Comparison of ENCODE assay signal across 11 cellular contexts in the genomic region with DNA sequence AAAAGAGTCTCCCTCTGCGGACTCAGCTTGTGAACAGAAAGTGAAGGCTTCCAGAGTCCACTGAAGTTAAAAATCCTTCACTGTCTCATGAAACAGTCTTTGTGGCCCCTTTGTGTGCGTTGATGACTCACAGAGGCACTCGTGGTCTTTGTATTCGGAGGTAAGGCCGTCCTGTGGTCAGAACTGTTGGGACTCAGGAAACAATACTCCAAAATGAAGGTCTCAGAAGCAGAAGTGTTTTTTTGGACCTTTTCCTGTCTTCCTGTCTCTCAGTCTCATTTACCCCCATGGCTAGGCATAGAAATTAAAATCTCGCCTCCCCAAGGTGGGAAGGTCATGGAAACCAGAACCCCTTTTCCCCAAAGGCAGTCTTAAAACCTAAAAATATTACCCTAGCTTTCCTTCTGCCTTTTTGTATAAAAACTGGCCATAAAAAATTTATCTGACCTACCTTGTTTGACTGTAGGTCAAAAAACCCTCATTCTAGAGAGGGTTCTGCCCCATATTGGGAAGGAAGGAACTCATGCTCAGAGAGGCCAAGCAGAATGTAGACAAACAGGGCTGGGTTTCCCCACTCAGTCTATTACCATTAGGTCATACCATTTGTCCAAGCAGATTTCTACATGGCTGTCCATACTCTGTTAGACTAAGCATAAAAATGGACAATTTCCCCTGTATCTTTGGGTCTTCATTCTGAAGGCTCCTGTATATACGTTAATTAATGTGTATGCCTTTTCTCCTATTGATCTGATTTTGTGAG. TPM values are rescaled to one million over a fixed set of nuclear protein-coding genes. Genes with fewer than 3 reads are reported as not detected.
A peak's percentile ranks its signal among the peaks of the same experiment; 100 is the strongest.
DNase-seq lines count a peak whose midpoint lies in the region; ATAC-seq and TF ChIP-seq lines count a peak whose summit lies in the region.
"Had no signal": no experiment of that assay in that cellular context is flagged by ENCODE, and none has a peak within 500 bp of the region (broad histone marks: within the 10 kb centered on the region; RNA-seq: fewer than 3 reads in every experiment).

No MANE protein-coding gene starts in this region.

- in situ Hi-C loops in SK-MEL-5 (cut with HindIII; ENCODE audit: low pct_unique_long_range_greater_than_20kb, low sequenced_read_pairs) = no loop called here
- in situ Hi-C loops in brain microvascular endothelial cell (cut with HindIII; ENCODE audit: low pct_ligation_motif_present, low sequenced_read_pairs) = no loop called here

- no peaks in the 10 kb centered on the region for H3K36me3 ChIP-seq in DND-41 (ENCODE audit: insufficient read depth, low read length)
- H3K36me3 ChIP-seq in brain microvascular endothelial cell (replicated peaks) = no peaks in the 10 kb centered on the region
- H3K36me3 ChIP-seq in SJCRH30 = no peaks in the 10 kb centered on the region
- H3K36me3 ChIP-seq in suprapubic skin = no peaks in the 10 kb centered on the region

- no peak for TF ChIP-seq EP300 in suprapubic skin (IDR thresholded peaks at IDR 0.05)

- H3K27ac ChIP-seq in DND-41 (ENCODE audit: low read length) (no peak overlapping the region), brain microvascular endothelial cell (no peak overlapping the region), SJCRH30 (no peak overlapping the region), suprapubic skin (no peak overlapping the region)
- H3K27ac ChIP-seq: body of pancreas, C4-2B, epithelial cell of prostate had no signal

- 72% methylated on average over 7 of the region's 7 CpGs for WGBS in suprapubic skin

- no peaks in the 10 kb centered on the region for H3K79me2 ChIP-seq in DND-41 (ENCODE audit: insufficient read depth, low read length)

- no peak overlapping the region for H2AFZ ChIP-seq in DND-41 (ENCODE audit: low read depth, low read length)

- H3K27me3 ChIP-seq in DND-41 (ENCODE audit: insufficient read depth, low read length, poor library complexity) (peaks cover 9% of the 10 kb centered on the region), brain microvascular endothelial cell (replicated peaks) (peaks cover 22% of the 10 kb centered on the region), SJCRH30 (peaks cover 6% of the 10 kb centered on the region; the same call in 1 of the 2 replicates), suprapubic skin (no peaks in the 10 kb centered on the region)
- H3K27me3 ChIP-seq: body of pancreas had no signal

- no peaks in the 10 kb centered on the region for H4K20me1 ChIP-seq in DND-41 (ENCODE audit: insufficient read depth, low read length)

- ATAC-seq in DND-41 (ENCODE audit: insufficient read depth, low read depth) = peak; percentile 37; the same call in 1 of the 3 replicates
- ATAC-seq in HG02798 (IDR thresholded peaks at IDR 0.05; ENCODE audit: poor library complexity, unreplicated experiment) = peak; percentile 39
- ATAC-seq: body of pancreas had no signal

- no peak for TF ChIP-seq CTCF in DND-41 (IDR thresholded peaks at IDR 0.05; ENCODE audit: borderline replicate concordance, extremely low read depth, low read length, poor library complexity, severe bottlenecking)
- no peak for TF ChIP-seq CTCF in brain microvascular endothelial cell (IDR thresholded peaks at IDR 0.05; ENCODE audit: low read depth, low read length, missing control alignments)
- no peak for TF ChIP-seq CTCF in suprapubic skin (IDR thresholded peaks at IDR 0.05)

- H3K4me1 ChIP-seq in DND-41 (ENCODE audit: insufficient read depth, low read length) (no peaks in the 10 kb centered on the region), SJCRH30 (no peaks in the 10 kb centered on the region), suprapubic skin (peaks cover 44% of the 10 kb centered on the region)
- H3K4me1 ChIP-seq: body of pancreas had no signal

- no peak overlapping the region for H3K9ac ChIP-seq in DND-41 (ENCODE audit: low read depth, low read length)

- no peak overlapping the region for H3K4me3 ChIP-seq in DND-41 (ENCODE audit: low read depth in 1 of 2, low read length in 2 of 2)
- H3K4me3 ChIP-seq in brain microvascular endothelial cell (ENCODE audit: low read depth, low read length) = no peak overlapping the region
- no peak overlapping the region for H3K4me3 ChIP-seq in SJCRH30
- H3K4me3 ChIP-seq in suprapubic skin = no peak overlapping the region
- H3K4me3 ChIP-seq: body of pancreas had no signal

- no peaks in the 10 kb centered on the region for H3K9me3 ChIP-seq in DND-41 (ENCODE audit: insufficient read depth, low read length, severe bottlenecking)
- no peaks in the 10 kb centered on the region for H3K9me3 ChIP-seq in SJCRH30 (replicated peaks)
- H3K9me3 ChIP-seq in suprapubic skin = no peaks in the 10 kb centered on the region
- H3K9me3 ChIP-seq: body of pancreas had no signal

- DNase-seq in DND-41 (no peak), SK-MEL-5 (ENCODE audit: low read depth, low spot score) (peak; percentile 67), glomerular visceral epithelial cell (ENCODE audit: extremely low spot score) (peak; percentile 57), brain microvascular endothelial cell (no peak), activated gamma-delta T cell treated with Interleukin-2 at 50 U/mL for 16 hours (no peak), SJCRH30 (no peak), suprapubic skin (ENCODE audit: low spot score in 2 of 2) (no peak)
- DNase-seq: body of pancreas had no signal

- no peak overlapping the region for H3K4me2 ChIP-seq in DND-41 (ENCODE audit: insufficient read depth, low read length)

- TF ChIP-seq POLR2A in suprapubic skin (IDR thresholded peaks at IDR 0.05) = no peak

RNA-seq across cellular contexts. Expression of a gene that starts 19.1 kb away (rescaled TPM):
- not detected in 2 replicates for total RNA-seq in SK-MEL-5 (2014; rRNA removed; shearing (Covaris generic))
- not detected in 2 replicates for polyA plus RNA-seq in SK-MEL-5 (2015; cell fraction: cytosol; rRNA removed)
- not detected in 2 replicates for polyA plus RNA-seq in SK-MEL-5 (2015; cell fraction: nucleus; rRNA removed)
- total RNA-seq in SJCRH30 (2014; rRNA removed; shearing (Covaris generic)) = not detected in 2 replicates
- not detected for total RNA-seq in suprapubic skin
- total RNA-seq: body of pancreas had no signal

RNA-seq across cellular contexts. Expression of a gene that starts 26.8 kb away (rescaled TPM):
- total RNA-seq in SK-MEL-5 (2014; rRNA removed; shearing (Covaris generic)) = 0.13 and 0.21 TPM in 2 replicates
- 0.30 and 0.44 TPM in 2 replicates for polyA plus RNA-seq in SK-MEL-5 (2015; cell fraction: cytosol; rRNA removed)
- 0.80 and 1.1 TPM in 2 replicates for polyA plus RNA-seq in SK-MEL-5 (2015; cell fraction: nucleus; rRNA removed)
- not detected in 2 replicates for total RNA-seq in SJCRH30 (2014; rRNA removed; shearing (Covaris generic))
- total RNA-seq in suprapubic skin = 100 to 1,000 TPM in 1 of 4 donors, 10 to 100 TPM in 3; 61.6 to 146 (median 69.3) TPM
- total RNA-seq: body of pancreas had no signal

RNA-seq across cellular contexts. Expression of a gene that starts 54.7 kb away (rescaled TPM):
- total RNA-seq in SK-MEL-5 (2014; rRNA removed; shearing (Covaris generic)) = 63.2 and 64.0 TPM in 2 replicates
- 46.7 and 55.1 TPM in 2 replicates for polyA plus RNA-seq in SK-MEL-5 (2015; cell fraction: cytosol; rRNA removed)
- polyA plus RNA-seq in SK-MEL-5 (2015; cell fraction: nucleus; rRNA removed) = 38.7 and 51.9 TPM in 2 replicates
- 25.6 and 30.6 TPM in 2 replicates for total RNA-seq in SJCRH30 (2014; rRNA removed; shearing (Covaris generic))
- 10 to 100 TPM; 55.9 to 93.7 (median 81.2) TPM for total RNA-seq in suprapubic skin

Comparison
In these comparisons a context has a peak if more than half of its experiments do, and no peak if none do; other contexts are left out.
1. DNase-seq: peak in SK-MEL-5 (single experiment) and glomerular visceral epithelial cell (single experiment); none in DND-41 (single experiment), brain microvascular endothelial cell (single experiment), activated gamma-delta T cell treated with Interleukin-2 at 50 U/mL for 16 hours (single experiment), SJCRH30 (0 of 2) and suprapubic skin (0 of 2).
2. RNA of a gene that starts 26.8 kb away (total RNA-seq): 61.6 to 146 TPM in suprapubic skin; 0.13 to 0.21 TPM in SK-MEL-5 and not detected in SJCRH30; every median in the first group is over 10 times any median in the second.